In the genomic region with DNA sequence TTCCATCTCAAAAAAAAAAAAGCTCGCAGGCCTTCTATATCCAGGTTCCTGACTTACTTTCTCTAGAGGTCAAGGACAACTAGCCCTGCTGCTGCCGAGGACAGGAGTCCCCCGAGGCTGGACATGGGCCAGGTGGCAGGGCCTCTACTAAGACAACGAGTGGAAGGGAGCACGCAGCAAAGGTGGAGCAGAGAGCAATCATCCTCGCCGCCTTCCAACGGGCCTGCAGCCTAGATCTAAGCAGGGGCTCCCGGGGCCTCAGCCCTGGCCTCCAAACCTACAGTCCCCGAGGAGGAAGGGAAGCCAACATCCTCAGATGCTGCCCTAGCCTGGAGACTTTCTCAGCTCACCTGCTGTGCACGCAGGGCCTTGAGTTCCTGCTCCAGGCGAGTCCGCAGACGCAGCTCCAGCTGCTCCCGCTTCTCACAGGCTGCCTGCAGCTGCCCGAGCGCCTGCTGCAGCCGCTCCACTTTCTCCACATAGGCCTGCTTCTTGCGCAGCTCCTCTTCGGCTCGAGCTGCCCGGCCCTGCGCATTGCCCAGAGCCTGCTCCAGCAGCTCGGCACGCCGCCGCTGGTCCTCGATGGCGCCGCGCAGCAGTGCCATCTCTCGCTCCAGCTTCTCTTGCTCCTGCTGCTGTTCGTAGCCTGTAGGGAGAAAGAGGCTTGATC, we compare ENCODE assay signal across 1 cellular context.
TF ChIP-seq lines count a peak whose summit lies in the region.

No MANE protein-coding gene starts in this region.

TF ChIP-seq in A549, 52 proteins besides CTCF, POLR2A, EP300 and RAD21 (continued from another document):
- TF ChIP-seq, protein P1, sequence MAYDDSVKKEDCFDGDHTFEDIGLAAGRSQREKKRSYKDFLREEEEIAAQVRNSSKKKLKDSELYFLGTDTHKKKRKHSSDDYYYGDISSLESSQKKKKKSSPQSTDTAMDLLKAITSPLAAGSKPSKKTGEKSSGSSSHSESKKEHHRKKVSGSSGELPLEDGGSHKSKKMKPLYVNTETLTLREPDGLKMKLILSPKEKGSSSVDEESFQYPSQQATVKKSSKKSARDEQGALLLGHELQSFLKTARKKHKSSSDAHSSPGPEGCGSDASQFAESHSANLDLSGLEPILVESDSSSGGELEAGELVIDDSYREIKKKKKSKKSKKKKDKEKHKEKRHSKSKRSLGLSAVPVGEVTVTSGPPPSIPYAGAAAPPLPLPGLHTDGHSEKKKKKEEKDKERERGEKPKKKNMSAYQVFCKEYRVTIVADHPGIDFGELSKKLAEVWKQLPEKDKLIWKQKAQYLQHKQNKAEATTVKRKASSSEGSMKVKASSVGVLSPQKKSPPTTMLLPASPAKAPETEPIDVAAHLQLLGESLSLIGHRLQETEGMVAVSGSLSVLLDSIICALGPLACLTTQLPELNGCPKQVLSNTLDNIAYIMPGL (CRISPR knock-in tag; IDR thresholded peaks at IDR 0.05; ENCODE audit: borderline replicate concordance), result no peak
- TF ChIP-seq FOXS1 (CRISPR knock-in tag; IDR thresholded peaks at IDR 0.05), result no peak
- no peak for TF ChIP-seq CBX2 (IDR thresholded peaks at IDR 0.05; ENCODE audit: borderline replicate concordance, low read depth)
- TF ChIP-seq HDAC2 (IDR thresholded peaks at IDR 0.05), result no peak
- TF ChIP-seq CEBPB (IDR thresholded peaks at IDR 0.05), result no peak
- no peak for TF ChIP-seq CHD4 (IDR thresholded peaks at IDR 0.05; ENCODE audit: borderline replicate concordance)
- no peak for TF ChIP-seq SMC3 (IDR thresholded peaks at IDR 0.05)
